ENCODE assay signal across 2 cellular contexts in genomic region chr11:60182546-60183330, GRCh38.
TF ChIP-seq lines count a peak whose summit lies in the region.

A gene with protein sequence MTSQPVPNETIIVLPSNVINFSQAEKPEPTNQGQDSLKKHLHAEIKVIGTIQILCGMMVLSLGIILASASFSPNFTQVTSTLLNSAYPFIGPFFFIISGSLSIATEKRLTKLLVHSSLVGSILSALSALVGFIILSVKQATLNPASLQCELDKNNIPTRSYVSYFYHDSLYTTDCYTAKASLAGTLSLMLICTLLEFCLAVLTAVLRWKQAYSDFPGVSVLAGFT (minus strand): TSS chr11:60183083. CDS start chr11:60181727, 1,356 bp downstream.

TF ChIP-seq in liver, 16 proteins besides CTCF, POLR2A, EP300 and RAD21:
- TF ChIP-seq FOXA1 (IDR thresholded peaks at IDR 0.05), result no peak
- no peak for TF ChIP-seq FOXA2 (IDR thresholded peaks at IDR 0.05)
- no peak for TF ChIP-seq HNF4G (IDR thresholded peaks at IDR 0.05)
- no peak for TF ChIP-seq EGR1 (IDR thresholded peaks at IDR 0.05; ENCODE audit: low read depth in 2 of 2)
- no peak for TF ChIP-seq SP1 (IDR thresholded peaks at IDR 0.05)
- TF ChIP-seq MAX (IDR thresholded peaks at IDR 0.05), result no peak
- TF ChIP-seq HNF4A (conservative IDR thresholded peaks at IDR 0.05), result no peak
- TF ChIP-seq NR2F2 (IDR thresholded peaks at IDR 0.05), result no peak
- TF ChIP-seq, protein P1, sequence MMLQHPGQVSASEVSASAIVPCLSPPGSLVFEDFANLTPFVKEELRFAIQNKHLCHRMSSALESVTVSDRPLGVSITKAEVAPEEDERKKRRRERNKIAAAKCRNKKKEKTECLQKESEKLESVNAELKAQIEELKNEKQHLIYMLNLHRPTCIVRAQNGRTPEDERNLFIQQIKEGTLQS (IDR thresholded peaks at IDR 0.05), result no peak
- TF ChIP-seq GABPA (IDR thresholded peaks at IDR 0.05 in 1 of 2, conservative IDR thresholded peaks at IDR 0.05 in 1 of 2), result no peak
- TF ChIP-seq, protein P2, sequence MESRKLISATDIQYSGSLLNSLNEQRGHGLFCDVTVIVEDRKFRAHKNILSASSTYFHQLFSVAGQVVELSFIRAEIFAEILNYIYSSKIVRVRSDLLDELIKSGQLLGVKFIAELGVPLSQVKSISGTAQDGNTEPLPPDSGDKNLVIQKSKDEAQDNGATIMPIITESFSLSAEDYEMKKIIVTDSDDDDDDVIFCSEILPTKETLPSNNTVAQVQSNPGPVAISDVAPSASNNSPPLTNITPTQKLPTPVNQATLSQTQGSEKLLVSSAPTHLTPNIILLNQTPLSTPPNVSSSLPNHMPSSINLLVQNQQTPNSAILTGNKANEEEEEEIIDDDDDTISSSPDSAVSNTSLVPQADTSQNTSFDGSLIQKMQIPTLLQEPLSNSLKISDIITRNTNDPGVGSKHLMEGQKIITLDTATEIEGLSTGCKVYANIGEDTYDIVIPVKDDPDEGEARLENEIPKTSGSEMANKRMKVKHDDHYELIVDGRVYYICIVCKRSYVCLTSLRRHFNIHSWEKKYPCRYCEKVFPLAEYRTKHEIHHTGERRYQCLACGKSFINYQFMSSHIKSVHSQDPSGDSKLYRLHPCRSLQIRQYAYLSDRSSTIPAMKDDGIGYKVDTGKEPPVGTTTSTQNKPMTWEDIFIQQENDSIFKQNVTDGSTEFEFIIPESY (IDR thresholded peaks at IDR 0.05), result no peak
- TF ChIP-seq JUND (IDR thresholded peaks at IDR 0.05), result no peak

TF ChIP-seq in HepG2, 621 proteins besides CTCF, POLR2A, EP300 and RAD21:
- TF ChIP-seq MAZ (IDR thresholded peaks at IDR 0.05; ENCODE audit: borderline replicate concordance, low read depth, low read length), result no peak
- no peak for TF ChIP-seq MAZ (CRISPR knock-in tag; IDR thresholded peaks at IDR 0.05; ENCODE audit: low read depth)
- no peak for TF ChIP-seq JUN (CRISPR knock-in tag; IDR thresholded peaks at IDR 0.05)
- TF ChIP-seq ZNF747 (CRISPR knock-in tag; IDR thresholded peaks at IDR 0.05; ENCODE audit: borderline replicate concordance), result no peak
- TF ChIP-seq ZNF883 (CRISPR knock-in tag; IDR thresholded peaks at IDR 0.05; ENCODE audit: not compliant biosample characterization), result no peak
- no peak for TF ChIP-seq NFIB (CRISPR knock-in tag; IDR thresholded peaks at IDR 0.05; ENCODE audit: borderline replicate concordance)
- TF ChIP-seq MYC (CRISPR knock-in tag; IDR thresholded peaks at IDR 0.05; ENCODE audit: borderline replicate concordance), result no peak
- TF ChIP-seq, protein P3, sequence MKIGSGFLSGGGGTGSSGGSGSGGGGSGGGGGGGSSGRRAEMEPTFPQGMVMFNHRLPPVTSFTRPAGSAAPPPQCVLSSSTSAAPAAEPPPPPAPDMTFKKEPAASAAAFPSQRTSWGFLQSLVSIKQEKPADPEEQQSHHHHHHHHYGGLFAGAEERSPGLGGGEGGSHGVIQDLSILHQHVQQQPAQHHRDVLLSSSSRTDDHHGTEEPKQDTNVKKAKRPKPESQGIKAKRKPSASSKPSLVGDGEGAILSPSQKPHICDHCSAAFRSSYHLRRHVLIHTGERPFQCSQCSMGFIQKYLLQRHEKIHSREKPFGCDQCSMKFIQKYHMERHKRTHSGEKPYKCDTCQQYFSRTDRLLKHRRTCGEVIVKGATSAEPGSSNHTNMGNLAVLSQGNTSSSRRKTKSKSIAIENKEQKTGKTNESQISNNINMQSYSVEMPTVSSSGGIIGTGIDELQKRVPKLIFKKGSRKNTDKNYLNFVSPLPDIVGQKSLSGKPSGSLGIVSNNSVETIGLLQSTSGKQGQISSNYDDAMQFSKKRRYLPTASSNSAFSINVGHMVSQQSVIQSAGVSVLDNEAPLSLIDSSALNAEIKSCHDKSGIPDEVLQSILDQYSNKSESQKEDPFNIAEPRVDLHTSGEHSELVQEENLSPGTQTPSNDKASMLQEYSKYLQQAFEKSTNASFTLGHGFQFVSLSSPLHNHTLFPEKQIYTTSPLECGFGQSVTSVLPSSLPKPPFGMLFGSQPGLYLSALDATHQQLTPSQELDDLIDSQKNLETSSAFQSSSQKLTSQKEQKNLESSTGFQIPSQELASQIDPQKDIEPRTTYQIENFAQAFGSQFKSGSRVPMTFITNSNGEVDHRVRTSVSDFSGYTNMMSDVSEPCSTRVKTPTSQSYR (CRISPR knock-in tag; IDR thresholded peaks at IDR 0.05; ENCODE audit: borderline replicate concordance), result no peak
- TF ChIP-seq ZNF138 (CRISPR knock-in tag; IDR thresholded peaks at IDR 0.05; ENCODE audit: low read depth), result no peak
- no peak for TF ChIP-seq PCBP2 (optimal IDR thresholded peaks at IDR 0.05; ENCODE audit: low read depth, low read length, poor library complexity, severe bottlenecking)
- no peak for TF ChIP-seq AKAP8 (CRISPR knock-in tag; IDR thresholded peaks at IDR 0.05)
- TF ChIP-seq NR3C1 (CRISPR knock-in tag; IDR thresholded peaks at IDR 0.05), result no peak
- TF ChIP-seq, protein P4, sequence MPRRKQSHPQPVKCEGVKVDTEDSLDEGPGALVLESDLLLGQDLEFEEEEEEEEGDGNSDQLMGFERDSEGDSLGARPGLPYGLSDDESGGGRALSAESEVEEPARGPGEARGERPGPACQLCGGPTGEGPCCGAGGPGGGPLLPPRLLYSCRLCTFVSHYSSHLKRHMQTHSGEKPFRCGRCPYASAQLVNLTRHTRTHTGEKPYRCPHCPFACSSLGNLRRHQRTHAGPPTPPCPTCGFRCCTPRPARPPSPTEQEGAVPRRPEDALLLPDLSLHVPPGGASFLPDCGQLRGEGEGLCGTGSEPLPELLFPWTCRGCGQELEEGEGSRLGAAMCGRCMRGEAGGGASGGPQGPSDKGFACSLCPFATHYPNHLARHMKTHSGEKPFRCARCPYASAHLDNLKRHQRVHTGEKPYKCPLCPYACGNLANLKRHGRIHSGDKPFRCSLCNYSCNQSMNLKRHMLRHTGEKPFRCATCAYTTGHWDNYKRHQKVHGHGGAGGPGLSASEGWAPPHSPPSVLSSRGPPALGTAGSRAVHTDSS (CRISPR knock-in tag; conservative IDR thresholded peaks at IDR 0.05), result no peak
- TF ChIP-seq ZNF75D (CRISPR knock-in tag; IDR thresholded peaks at IDR 0.05; ENCODE audit: borderline replicate concordance), result no peak
- TF ChIP-seq TGIF2 (CRISPR knock-in tag; IDR thresholded peaks at IDR 0.05), result no peak
- TF ChIP-seq TBP (CRISPR knock-in tag; IDR thresholded peaks at IDR 0.05), result no peak
- no peak for TF ChIP-seq ZNF597 (CRISPR knock-in tag; IDR thresholded peaks at IDR 0.05)
